In the genomic region with DNA sequence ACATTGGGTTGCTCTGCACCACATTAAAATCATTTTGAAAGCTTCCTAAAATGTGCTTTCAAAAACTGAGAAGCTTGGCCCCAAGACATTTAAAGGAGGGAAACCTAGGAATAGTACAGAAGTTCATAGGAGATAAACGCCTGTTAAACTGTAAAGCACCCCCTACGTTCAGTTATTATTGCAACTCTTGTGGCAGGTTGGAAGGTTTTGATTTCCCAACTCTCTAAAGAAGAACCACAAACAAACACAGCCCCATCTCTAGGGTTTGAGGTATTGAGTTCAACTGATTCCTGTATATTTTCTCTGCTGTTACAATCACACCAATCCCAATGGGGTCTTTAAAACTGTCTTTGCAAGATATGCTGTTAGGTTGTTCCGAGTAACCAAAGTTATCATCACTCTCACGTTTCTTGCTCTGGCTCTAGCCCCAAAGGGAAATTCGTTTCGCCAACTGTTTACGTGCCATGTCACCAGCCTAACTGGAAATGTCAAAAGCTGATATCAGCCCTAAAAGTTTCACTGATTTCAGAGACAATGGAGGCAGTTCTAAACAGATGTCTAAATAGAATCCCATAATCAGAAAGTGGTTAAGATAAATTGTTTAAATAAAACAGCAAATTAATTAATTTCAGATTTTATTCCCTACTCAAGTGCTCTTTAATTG, we compare ENCODE assay signal across 12 cellular contexts. TPM values are rescaled to one million over a fixed set of nuclear protein-coding genes. Genes with fewer than 3 reads are reported as not detected.
DNase-seq lines count a peak whose midpoint lies in the region; ATAC-seq and TF ChIP-seq lines count a peak whose summit lies in the region.
"Had no signal": no experiment of that assay in that cellular context is flagged by ENCODE, and none has a peak within 500 bp of the region (broad histone marks: within the 10 kb centered on the region; RNA-seq: fewer than 3 reads in every experiment).

No MANE protein-coding gene starts in this region.

- 0 out of 2 replicates have a peak overlapping the region, but pooled peaks have one; percentile 0 for H2AFZ ChIP-seq in Loucy (ENCODE audit: low read length)

- peak overlapping the region; percentile 92 for H3K4me3 Mint-ChIP-seq in Calu3 (ENCODE audit: low read depth, unreplicated experiment)
- H3K4me3 Mint-ChIP-seq in activated T-helper 2 cell treated with anti-CD3 and anti-CD28 coated beads, Interferon-gamma antibody, Interleukin-2, Interleukin-4, amounts not matched to agents 10 μg/mL and 5 μg/mL and 100 μg/mL, durations not matched to agents 14 hours and 24 hours and 36 hours (ENCODE audit: low read depth): peak overlapping the region; percentile 63
- H3K4me3 Mint-ChIP-seq in natural killer cell treated with Interleukin-12 subunit alpha and Interleukin-12 subunit beta and Interleukin-15 and Interleukin-18, amount 100 ng/mL, for 72 hours: peak overlapping the region; percentile 78

- H3K79me2 ChIP-seq in Loucy (ENCODE audit: insufficient read depth, low read length): no peaks in the 10 kb centered on the region

- H3K36me3 Mint-ChIP-seq in Calu3 (ENCODE audit: insufficient read depth, unreplicated experiment): peaks cover 95% of the 10 kb centered on the region
- peaks cover 12% of the 10 kb centered on the region for H3K36me3 Mint-ChIP-seq in activated T-helper 2 cell treated with anti-CD3 and anti-CD28 coated beads, Interferon-gamma antibody, Interleukin-2, Interleukin-4, amounts not matched to agents 10 μg/mL and 5 μg/mL and 100 μg/mL, durations not matched to agents 14 hours and 24 hours and 36 hours (ENCODE audit: low read depth)
- H3K36me3 Mint-ChIP-seq in natural killer cell treated with Interleukin-12 subunit alpha and Interleukin-12 subunit beta and Interleukin-15 and Interleukin-18, amount 100 ng/mL, for 72 hours: peaks cover 30% of the 10 kb centered on the region

- no peak overlapping the region for H3K9ac ChIP-seq in Loucy (ENCODE audit: low read depth, low read length, poor library complexity, severe bottlenecking)

- H3K9me2 ChIP-seq in Loucy (replicated peaks; ENCODE audit: low read depth, low read length): no peaks in the 10 kb centered on the region

- TF ChIP-seq CTCF in Calu3 (IDR thresholded peaks at IDR 0.05; ENCODE audit: unreplicated experiment): no peak
- TF ChIP-seq CTCF in Loucy (conservative IDR thresholded peaks at IDR 0.05; ENCODE audit: low read length): no peak

- peaks cover 28% of the 10 kb centered on the region for H3K4me1 ChIP-seq in Loucy (ENCODE audit: insufficient read depth, low read length, poor library complexity, severe bottlenecking)
- H3K4me1 ChIP-seq: SJCRH30 had no signal

- H3F3A ChIP-seq in Loucy (ENCODE audit: low read depth): no peaks in the 10 kb centered on the region

- no peaks in the 10 kb centered on the region for H3K9me3 ChIP-seq in Loucy (ENCODE audit: insufficient read depth, low read depth, low read length)
- H3K9me3 ChIP-seq: SJCRH30 had no signal

- no TSS peak for BruUV-seq in Calu3 (replicated peaks; lab: Mats Ljungman, UMichigan)

- CTCF ChIA-PET in Calu3 (lab: Charles Lee): no interaction called here

- H3K4me2 ChIP-seq in Loucy (ENCODE audit: low read depth, low read length, poor library complexity, severe bottlenecking): no peak overlapping the region

- ATAC-seq in natural killer cell treated with Interleukin-12 subunit alpha and Interleukin-12 subunit beta and Interleukin-15 and Interleukin-18, amount 100 ng/mL, for 72 hours: no peak

- no peaks in the 10 kb centered on the region for H3K27me3 Mint-ChIP-seq in Calu3 (ENCODE audit: unreplicated experiment)
- peaks cover 75% of the 10 kb centered on the region for H3K27me3 Mint-ChIP-seq in activated T-helper 2 cell treated with anti-CD3 and anti-CD28 coated beads, Interferon-gamma antibody, Interleukin-2, Interleukin-4, amounts not matched to agents 10 μg/mL and 5 μg/mL and 100 μg/mL, durations not matched to agents 14 hours and 24 hours and 36 hours (ENCODE audit: low read depth)
- peaks cover 32 to 66% of the 10 kb centered on the region in 2 donors for H3K27me3 Mint-ChIP-seq in natural killer cell treated with Interleukin-12 subunit alpha and Interleukin-12 subunit beta and Interleukin-15 and Interleukin-18, amount 100 ng/mL, for 72 hours

- intact Hi-C loops in Calu3 (cut with micrococcal nuclease; ENCODE audit: unreplicated experiment): loop anchor here (1.0 to 10.0 kb wide), 2 partner anchors 88 to 369 kb away; no protein-coding TSS in a partner anchor
- intact Hi-C loops in activated T-helper 2 cell treated with anti-CD3 and anti-CD28 coated beads, Interferon-gamma antibody, Interleukin-2, Interleukin-4, amounts not matched to agents 10 μg/mL and 5 μg/mL and 100 μg/mL, durations not matched to agents 14 hours and 24 hours and 36 hours (cut with micrococcal nuclease): no loop called here

- H3K4me3 ChIP-seq in Loucy (ENCODE audit: low read length, poor library complexity, severe bottlenecking): no peak overlapping the region

- H3K36me3 ChIP-seq in Loucy (ENCODE audit: insufficient read depth, low read length): no peaks in the 10 kb centered on the region

- H4K20me1 ChIP-seq in Loucy (ENCODE audit: insufficient read depth, low read length, poor library complexity, severe bottlenecking): no peaks in the 10 kb centered on the region

- peak overlapping the region; percentile 93 for H3K27ac Mint-ChIP-seq in Calu3 (ENCODE audit: unreplicated experiment)
- H3K27ac Mint-ChIP-seq in activated T-helper 2 cell treated with anti-CD3 and anti-CD28 coated beads, Interferon-gamma antibody, Interleukin-2, Interleukin-4, amounts not matched to agents 10 μg/mL and 5 μg/mL and 100 μg/mL, durations not matched to agents 14 hours and 24 hours and 36 hours: no peak overlapping the region
- peak overlapping the region in 1 of 2 donors; percentile 39 for H3K27ac Mint-ChIP-seq in natural killer cell treated with Interleukin-12 subunit alpha and Interleukin-12 subunit beta and Interleukin-15 and Interleukin-18, amount 100 ng/mL, for 72 hours

- DNase-seq in Calu3 (no peak), hippocampal formation (lab: John Stamatoyannopoulos, UW) (no peak), NCI-H1436 (lab: John Stamatoyannopoulos, UW) (no peak), ureter (ENCODE audit: low spot score) (no peak), nucleus accumbens (lab: John Stamatoyannopoulos, UW) (no peak)
- no peak for DNase-seq in activated T-helper 2 cell treated with anti-CD3 and anti-CD28 coated beads, Interferon-gamma antibody, Interleukin-2, Interleukin-4, amounts not matched to agents 10 μg/mL and 5 μg/mL and 100 μg/mL, durations not matched to agents 14 hours and 24 hours and 36 hours (ENCODE audit: low spot score)
- DNase-seq in natural killer cell treated with Interleukin-12 subunit alpha and Interleukin-12 subunit beta and Interleukin-15 and Interleukin-18, amount 100 ng/mL, for 72 hours (ENCODE audit: low spot score): no peak
- DNase-seq: activated T-cell treated with anti-CD3 and anti-CD28 coated beads, Interleukin-2, amount 50 U/mL, for 48 hours; hypothalamus; SJCRH30 had no signal

- H3K9me3 Mint-ChIP-seq in Calu3 (ENCODE audit: low read depth, unreplicated experiment): no peaks in the 10 kb centered on the region
- H3K9me3 Mint-ChIP-seq in activated T-helper 2 cell treated with anti-CD3 and anti-CD28 coated beads, Interferon-gamma antibody, Interleukin-2, Interleukin-4, amounts not matched to agents 10 μg/mL and 5 μg/mL and 100 μg/mL, durations not matched to agents 14 hours and 24 hours and 36 hours: peaks cover 15% of the 10 kb centered on the region
- peaks cover 16% of the 10 kb centered on the region for H3K9me3 Mint-ChIP-seq in natural killer cell treated with Interleukin-12 subunit alpha and Interleukin-12 subunit beta and Interleukin-15 and Interleukin-18, amount 100 ng/mL, for 72 hours

- H3K4me1 Mint-ChIP-seq in Calu3 (ENCODE audit: low read depth, unreplicated experiment): peaks cover 28% of the 10 kb centered on the region
- H3K4me1 Mint-ChIP-seq in activated T-helper 2 cell treated with anti-CD3 and anti-CD28 coated beads, Interferon-gamma antibody, Interleukin-2, Interleukin-4, amounts not matched to agents 10 μg/mL and 5 μg/mL and 100 μg/mL, durations not matched to agents 14 hours and 24 hours and 36 hours (ENCODE audit: low read depth): peaks cover 8% of the 10 kb centered on the region
- peaks cover 9 to 11% of the 10 kb centered on the region in 2 donors for H3K4me1 Mint-ChIP-seq in natural killer cell treated with Interleukin-12 subunit alpha and Interleukin-12 subunit beta and Interleukin-15 and Interleukin-18, amount 100 ng/mL, for 72 hours (ENCODE audit: low read depth in 2 of 2)

- no peaks in the 10 kb centered on the region for H3K27me3 ChIP-seq in Loucy (ENCODE audit: insufficient read depth, low read length, poor library complexity, severe bottlenecking)
- H3K27me3 ChIP-seq: SJCRH30 had no signal

RNA-seq across cellular contexts. Expression of a gene that starts 12.1 kb away (rescaled TPM):
- total RNA-seq in Calu3 (2022): 74.7 and 77.0 TPM in 2 replicates
- 0.23 TPM in 1 of 2 replicates, not detected in the other for total RNA-seq in activated T-helper 2 cell treated with anti-CD3 and anti-CD28 coated beads, Interferon-gamma antibody, Interleukin-2, Interleukin-4, amounts not matched to agents 10 μg/mL and 5 μg/mL and 100 μg/mL, durations not matched to agents 14 hours and 24 hours and 36 hours
- total RNA-seq in natural killer cell treated with Interleukin-12 subunit alpha and Interleukin-12 subunit beta and Interleukin-15 and Interleukin-18, amount 100 ng/mL, for 72 hours: under 1 TPM; 0.07 to 0.31 TPM
- total RNA-seq in ureter: 45.2 TPM
- total RNA-seq: dermis microvascular lymphatic vessel endothelial cell had no signal

Comparison
In these comparisons a context has a peak if more than half of its experiments do, and no peak if none do; other contexts are left out.
1. RNA of a gene that starts 12.1 kb away (total RNA-seq): 74.7 to 77.0 TPM in Calu3 and 45.2 TPM in ureter (single experiment); 0.07 to 0.31 TPM in natural killer cell treated with Interleukin-12 subunit alpha and Interleukin-12 subunit beta and Interleukin-15 and Interleukin-18, amount 100 ng/mL, for 72 hours and 0.23 TPM in activated T-helper 2 cell treated with anti-CD3 and anti-CD28 coated beads, Interferon-gamma antibody, Interleukin-2, Interleukin-4, amounts not matched to agents 10 μg/mL and 5 μg/mL and 100 μg/mL, durations not matched to agents 14 hours and 24 hours and 36 hours; every median in the first group is over 10 times any median in the second.
2. Peak in every context shown above with its lines, with median percentiles within 50 percentile points of each other: H3K4me3 Mint-ChIP-seq.